In the genomic region with DNA sequence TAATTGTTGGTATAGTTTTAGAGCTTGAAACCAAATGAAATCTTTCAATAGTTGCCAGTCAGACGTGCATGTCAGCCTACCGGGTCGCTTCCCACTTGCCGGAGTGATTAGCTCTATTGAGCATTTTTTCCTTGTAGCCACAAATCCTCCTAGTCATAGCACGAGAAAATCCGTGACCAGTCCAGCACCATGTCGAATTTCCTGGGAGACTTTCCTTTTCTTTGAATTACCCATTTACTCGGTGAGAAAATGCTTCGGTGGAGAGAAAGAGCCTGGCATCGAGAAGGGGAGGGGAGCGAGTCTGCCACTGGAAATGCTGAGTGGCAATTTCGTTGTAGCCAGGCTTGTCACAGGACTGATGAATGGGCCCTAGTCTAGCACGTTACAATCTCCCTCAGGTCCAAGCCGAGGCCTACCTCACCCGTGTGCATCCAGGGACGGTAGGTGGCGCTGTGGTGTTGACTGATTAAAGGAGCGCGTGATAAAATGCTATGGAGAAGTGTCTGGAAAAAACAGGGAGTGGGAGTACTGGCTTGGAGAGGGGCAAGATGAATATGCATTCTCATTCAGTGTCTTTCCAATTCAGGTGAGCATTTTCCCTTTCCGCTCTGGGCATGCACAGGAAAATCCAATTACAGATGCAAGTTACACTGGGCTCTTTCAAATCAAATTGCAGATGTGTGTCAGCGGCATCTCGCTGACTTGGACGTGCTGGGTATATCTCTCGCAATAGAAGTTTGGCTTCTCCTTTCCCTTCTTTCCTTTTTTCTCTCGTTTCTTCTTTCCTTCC, we compare ENCODE assay signal across 8 cellular contexts.
DNase-seq lines count a peak whose midpoint lies in the region; ATAC-seq and TF ChIP-seq lines count a peak whose summit lies in the region.

No MANE protein-coding gene starts in this region.

- H3K9me3 ChIP-seq in SK-N-MC (ENCODE audit: low read depth, low read length): no peaks in the 10 kb centered on the region
- H3K9me3 ChIP-seq in heart left ventricle: no peaks in the 10 kb centered on the region

- H3K4me3 ChIP-seq in SK-N-MC: no peak overlapping the region
- no peak overlapping the region for H3K4me3 ChIP-seq in heart left ventricle

- H3K27ac ChIP-seq in SK-N-MC (no peak overlapping the region), heart left ventricle (no peak overlapping the region)

- peak; percentile 36 to 74 (median 56) for TF ChIP-seq CTCF in heart left ventricle (IDR thresholded peaks at IDR 0.05)

- WGBS in heart left ventricle, 4 donors: 44 to 47% (median 46%) methylated on average over 25 of the region's 25 CpGs

- DNase-seq in DMS53 treated with DMSO at 0.1 percent for 48 hours (lab: John Stamatoyannopoulos, UW; ENCODE audit: unreplicated experiment) (peak; percentile 14), KG1 (lab: John Stamatoyannopoulos, UW) (peak; percentile 80), SK-N-MC (ENCODE audit: low read depth, low spot score) (peak; percentile 42), heart left ventricle (peak; percentile 50 to 86 (median 64)), putamen (ENCODE audit: low spot score) (peak; percentile 64)
- peak; percentile 58 for DNase-seq in activated naive CD4-positive, alpha-beta T cell treated with anti-CD3 and anti-CD28 coated beads, Interleukin-2, amount 50 U/mL, for 16 hours

- H3K36me3 ChIP-seq in SK-N-MC (ENCODE audit: insufficient read depth, low read length): no peaks in the 10 kb centered on the region
- no peaks in the 10 kb centered on the region for H3K36me3 ChIP-seq in heart left ventricle

- H3K27me3 ChIP-seq in heart left ventricle: peaks cover 0 to 4% (median 0%) of the 10 kb centered on the region in 9 donors

- peak; percentile 43 for ATAC-seq in GM21529 (IDR thresholded peaks at IDR 0.05; ENCODE audit: unreplicated experiment)
- peak in 3 of 4 donors; percentile 68 to 78 (median 72) for ATAC-seq in heart left ventricle
- no peak for ATAC-seq in HG02840 (IDR thresholded peaks at IDR 0.05; ENCODE audit: low FRiP score, unreplicated experiment)

- TF ChIP-seq POLR2A in heart left ventricle (IDR thresholded peaks at IDR 0.05): no peak

- H3K9ac ChIP-seq in SK-N-MC (ENCODE audit: insufficient read length): no peak overlapping the region

- peaks cover 0 to 19% (median 0%) of the 10 kb centered on the region in 12 donors for H3K4me1 ChIP-seq in heart left ventricle

- intact Hi-C loops in heart left ventricle (cut with DNase I): no loop called here

Comparison
In these comparisons a context has a peak if more than half of its experiments do, and no peak if none do; other contexts are left out.
1. DNase-seq: peak in every context shown above with its lines; median percentile 80 in KG1; 64 in heart left ventricle; 64 in putamen; 58 in activated naive CD4-positive, alpha-beta T cell treated with anti-CD3 and anti-CD28 coated beads, Interleukin-2, amount 50 U/mL, for 16 hours; 42 in SK-N-MC; 14 in DMS53 treated with DMSO at 0.1 percent for 48 hours.